In the genomic region with DNA sequence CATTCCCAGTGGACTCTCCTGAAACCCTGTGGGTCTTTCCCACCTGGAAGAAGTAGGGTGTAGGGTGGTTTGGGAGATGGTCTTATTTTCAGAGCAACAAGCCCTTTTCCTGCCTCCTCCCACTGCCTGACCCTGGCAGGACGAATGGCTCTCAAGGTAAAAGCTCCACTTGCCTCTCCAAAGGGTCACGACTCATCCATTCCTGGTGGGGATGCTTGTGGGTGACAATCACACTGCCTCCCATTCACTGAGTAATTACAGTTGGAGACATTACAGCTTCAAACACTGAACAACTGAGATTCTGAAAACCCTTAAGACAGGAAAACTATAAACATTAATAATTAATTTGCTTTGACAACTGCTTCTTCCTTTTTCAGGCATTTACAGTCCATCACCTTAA, we compare ENCODE assay signal across 12 cellular contexts.
"Had no signal": no experiment of that assay in that cellular context is flagged by ENCODE, and none has a peak within 500 bp of the region (broad histone marks: within the 10 kb centered on the region; RNA-seq: fewer than 3 reads in every experiment).

No MANE protein-coding gene starts in this region.

- H3K27me3 ChIP-seq: brain microvascular endothelial cell, right atrium auricular region, stomach had no signal

- H3K36me3 Mint-ChIP-seq: activated CD4-positive, alpha-beta memory T cell treated with anti-CD3 and anti-CD28 coated beads for 36 hours; activated naive CD8-positive, alpha-beta T cell had no signal

- H3K9me3 ChIP-seq: heart right ventricle, right atrium auricular region, stomach, thoracic aorta had no signal

- ATAC-seq: activated T-cell treated with anti-CD3 and anti-CD28 coated beads, Interleukin-2, amount 50 U/mL, for 4 hours; heart right ventricle had no signal

- H3K36me3 ChIP-seq: brain microvascular endothelial cell, heart right ventricle, right atrium auricular region, stomach, thoracic aorta had no signal

- DNase-seq: activated CD4-positive, alpha-beta memory T cell treated with anti-CD3 and anti-CD28 coated beads for 36 hours; activated gamma-delta T cell; activated T-cell treated with anti-CD3 and anti-CD28 coated beads, Interleukin-2, amount 50 U/mL, for 4 hours; amygdala; brain microvascular endothelial cell; dorsolateral prefrontal cortex; heart right ventricle; small intestine; stomach had no signal

- H3K4me3 Mint-ChIP-seq: activated CD4-positive, alpha-beta memory T cell treated with anti-CD3 and anti-CD28 coated beads for 36 hours; activated naive CD8-positive, alpha-beta T cell; activated T-cell treated with anti-CD3 and anti-CD28 coated beads, Interleukin-2, amount 50 U/mL, for 4 hours had no signal

- H3K4me1 ChIP-seq: heart right ventricle, right atrium auricular region, stomach had no signal

- H3K27ac ChIP-seq: brain microvascular endothelial cell, dorsolateral prefrontal cortex, heart right ventricle, right atrium auricular region, stomach, thoracic aorta had no signal

- H3K4me3 ChIP-seq: dorsolateral prefrontal cortex, heart right ventricle, right atrium auricular region, stomach, thoracic aorta had no signal

- H3K9me3 Mint-ChIP-seq: activated CD4-positive, alpha-beta memory T cell treated with anti-CD3 and anti-CD28 coated beads for 36 hours; activated T-cell treated with anti-CD3 and anti-CD28 coated beads, Interleukin-2, amount 50 U/mL, for 4 hours had no signal

- H3K27ac Mint-ChIP-seq: activated CD4-positive, alpha-beta memory T cell treated with anti-CD3 and anti-CD28 coated beads for 36 hours; activated naive CD8-positive, alpha-beta T cell had no signal
